27 cellular contexts compared by ENCODE assay signal in the genomic region with DNA sequence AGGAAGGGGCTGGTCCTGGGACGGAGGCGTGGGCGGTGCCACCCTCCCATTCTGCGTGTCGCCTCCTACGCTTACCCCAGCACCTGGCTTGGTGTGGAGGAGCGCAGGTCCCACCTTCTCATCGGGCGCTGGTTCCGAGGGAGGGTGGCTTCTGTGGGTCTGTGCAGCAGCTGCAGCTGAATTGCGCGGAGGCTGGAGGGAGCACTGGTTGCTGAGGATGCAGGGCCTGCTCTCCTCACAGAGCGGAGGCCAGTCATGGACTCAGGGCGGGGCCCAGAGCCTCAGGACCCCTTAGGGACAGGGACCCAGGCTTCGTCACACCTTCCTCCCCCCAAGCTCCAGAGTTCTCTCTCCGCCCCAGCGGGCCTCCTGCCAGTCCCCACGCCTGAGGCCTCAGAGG.
"Had no signal": no experiment of that assay in that cellular context is flagged by ENCODE, and none has a peak within 500 bp of the region (broad histone marks: within the 10 kb centered on the region; RNA-seq: fewer than 3 reads in every experiment).

No MANE protein-coding gene starts in this region.

- H3K9me3 Mint-ChIP-seq: memory B cell, mesothelial cell of epicardium had no signal

- H3K4me1 ChIP-seq: esophagus squamous epithelium, heart right ventricle, pancreas, right lobe of liver, testis, tibial artery had no signal

- H3K4me3 ChIP-seq: esophagus squamous epithelium, heart right ventricle, lung, pancreas, right lobe of liver, testis, tibial artery had no signal

- H3K4me3 Mint-ChIP-seq: effector memory CD8-positive, alpha-beta T cell; memory B cell; mesothelial cell of epicardium; naive thymus-derived CD8-positive, alpha-beta T cell; nephron progenitor cell had no signal

- H3K36me3 Mint-ChIP-seq: memory B cell; mesothelial cell of epicardium; naive thymus-derived CD8-positive, alpha-beta T cell had no signal

- FAIRE-seq: endometrium, islet of Langerhans, pancreas, small intestine had no signal

- H3K27me3 ChIP-seq: esophagus squamous epithelium, heart right ventricle, neutrophil, pancreas, right lobe of liver, testis, tibial artery had no signal

- DNase-seq: cortex of kidney; effector memory CD8-positive, alpha-beta T cell; erythroblast; esophagus squamous epithelium; foreskin melanocyte; glutamatergic neuron; heart right ventricle; hippocampal formation; kidney glomerular epithelial cell; left ventricle myocardium superior; naive thymus-derived CD8-positive, alpha-beta T cell; nephron progenitor cell; right lobe of liver; small intestine; stimulated activated CD4-positive, alpha-beta T cell treated with anti-CD3 and anti-CD28 coated beads, Interleukin-15, amount 100 ng/mL, for 24 hours; stimulated activated CD4-positive, alpha-beta T cell treated with anti-CD3 and anti-CD28 coated beads, Interleukin-2, amount 100 ng/mL, for 48 hours; stimulated activated naive CD8-positive, alpha-beta T cell treated with anti-CD3 and anti-CD28 coated beads, Interleukin-15, Interleukin-2, amounts not matched to agents 100 U/mL and 50 U/mL, for 24 hours; substantia nigra; testis; tibial artery had no signal

- H3K27ac Mint-ChIP-seq: effector memory CD8-positive, alpha-beta T cell; memory B cell; mesothelial cell of epicardium; naive thymus-derived CD8-positive, alpha-beta T cell; nephron progenitor cell had no signal

- H3K36me3 ChIP-seq: esophagus squamous epithelium, heart right ventricle, neutrophil, pancreas, right lobe of liver, tibial artery had no signal

- H3K27me3 Mint-ChIP-seq: memory B cell had no signal

- H3K27ac ChIP-seq: esophagus squamous epithelium, heart right ventricle, neutrophil, pancreas, right lobe of liver, testis, tibial artery had no signal

- ATAC-seq: effector memory CD8-positive, alpha-beta T cell; heart right ventricle; left ventricle myocardium superior; naive thymus-derived CD8-positive, alpha-beta T cell; pancreas; stimulated activated naive CD8-positive, alpha-beta T cell treated with anti-CD3 and anti-CD28 coated beads, Interleukin-15, Interleukin-2, amounts not matched to agents 100 U/mL and 50 U/mL, for 24 hours had no signal

- H3K4me1 Mint-ChIP-seq: memory B cell; mesothelial cell of epicardium; naive thymus-derived CD8-positive, alpha-beta T cell; nephron progenitor cell had no signal

- H3K9me3 ChIP-seq: esophagus squamous epithelium, neutrophil, pancreas, right lobe of liver, testis, tibial artery had no signal
